ENCODE assay signal across 7 cellular contexts in the genomic region with DNA sequence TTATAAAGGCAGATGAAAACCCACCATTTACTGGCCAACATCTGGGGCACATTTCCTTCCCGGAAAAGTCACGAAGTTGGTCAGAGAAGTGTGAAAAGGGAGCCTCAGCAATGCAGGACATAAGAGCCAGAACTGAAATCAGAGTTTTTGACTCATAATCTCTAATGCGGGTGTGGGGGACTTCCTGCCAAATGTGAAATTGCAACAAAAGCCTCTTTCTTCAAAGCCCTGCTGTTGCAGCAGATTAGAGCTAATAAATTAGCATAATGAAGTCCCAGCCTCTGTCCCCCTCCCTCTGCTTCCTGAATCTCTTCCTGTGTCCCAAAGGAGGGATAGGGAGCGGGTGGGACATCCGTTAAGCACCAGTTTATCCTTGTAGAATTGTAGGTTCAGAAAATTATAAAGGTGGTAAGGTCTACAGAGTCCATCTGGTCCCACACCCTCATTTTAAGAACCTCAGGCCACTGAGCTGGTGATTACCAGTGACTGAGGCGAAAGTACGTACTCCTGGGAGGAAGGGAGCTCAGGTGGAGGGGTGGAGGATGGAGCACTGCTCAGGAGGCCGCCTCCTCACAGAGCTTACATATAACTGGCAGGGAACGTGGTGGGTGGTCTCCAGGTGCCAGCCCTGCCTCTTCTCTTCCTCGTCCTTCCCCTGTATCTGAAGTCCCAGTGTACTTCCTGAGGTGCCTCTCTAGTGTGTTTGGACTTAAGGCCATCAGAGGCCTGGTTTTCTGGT. TPM values are rescaled to one million over a fixed set of nuclear protein-coding genes. Genes with fewer than 3 reads are reported as not detected.
DNase-seq lines count a peak whose midpoint lies in the region; ATAC-seq lines count a peak whose summit lies in the region.

No MANE protein-coding gene starts in this region.

- in situ Hi-C loops in G401 (cut with HindIII; ENCODE audit: low sequenced_read_pairs): no loop called here

- H3K36me3 ChIP-seq in ectodermal cell (ENCODE audit: control insufficient read depth, insufficient read depth, low read length) (no peaks in the 10 kb centered on the region), skeletal muscle tissue (ENCODE audit: control insufficient read depth in 3 of 3, insufficient read depth in 3 of 3, low read length in 3 of 3) (peaks cover 0 to 4% (median 3%) of the 10 kb centered on the region in 3 donors)

- no peak for DNase-seq in G401 (ENCODE audit: low spot score)

- H3K4me1 ChIP-seq in ectodermal cell (ENCODE audit: control insufficient read depth, insufficient read depth, low read length) (peaks cover 17% of the 10 kb centered on the region), skeletal muscle tissue (ENCODE audit: control insufficient read depth in 3 of 3, insufficient read depth in 3 of 3, low read length in 3 of 3) (peaks cover 6 to 44% (median 26%) of the 10 kb centered on the region in 3 donors)

- H3K4me3 ChIP-seq in ectodermal cell (ENCODE audit: insufficient read depth, low read depth, low read length) (no peak overlapping the region), skeletal muscle tissue (ENCODE audit: low read length in 3 of 3) (no peak overlapping the region)

- H3K9me3 ChIP-seq in ectodermal cell (ENCODE audit: control insufficient read depth, low read length) (no peaks in the 10 kb centered on the region), skeletal muscle tissue (ENCODE audit: control insufficient read depth in 3 of 3, low read length in 3 of 3) (no peaks in the 10 kb centered on the region)

- H3K27ac ChIP-seq in ectodermal cell (ENCODE audit: insufficient read depth, low read depth, low read length, poor library complexity, severe bottlenecking) (peak overlapping the region; percentile 22), skeletal muscle tissue (ENCODE audit: low read depth, low read length) (peak overlapping the region; percentile 11)

- ATAC-seq in GM18858 (IDR thresholded peaks at IDR 0.05; ENCODE audit: unreplicated experiment) (peak; percentile 58), HG02885 (IDR thresholded peaks at IDR 0.05; ENCODE audit: poor library complexity, unreplicated experiment) (peak; percentile 74), HG03565 (IDR thresholded peaks at IDR 0.05; ENCODE audit: unreplicated experiment) (no peak), HG03108 (IDR thresholded peaks at IDR 0.05; ENCODE audit: unreplicated experiment) (no peak)

- WGBS in ectodermal cell, 2 experiments: 61 to 68% methylated on average over 10 of the region's 10 CpGs

- no peak overlapping the region for H3K9ac ChIP-seq in skeletal muscle tissue (ENCODE audit: low read depth in 1 of 3, low read length in 3 of 3)

- no peaks in the 10 kb centered on the region for H3K27me3 ChIP-seq in ectodermal cell (ENCODE audit: control insufficient read depth, insufficient read depth, low read length, poor library complexity, severe bottlenecking)
- H3K27me3 ChIP-seq in skeletal muscle tissue (ENCODE audit: control insufficient read depth in 3 of 3, insufficient read depth in 3 of 3, low read length in 3 of 3): no peaks in the 10 kb centered on the region

RNA-seq across cellular contexts. Expression of a gene that starts 35.0 kb away (rescaled TPM):
- polyA plus RNA-seq in ectodermal cell (2013, experiment 1 of 4): 69.5 TPM
- 60.2 TPM for polyA plus RNA-seq in ectodermal cell (2013, experiment 2 of 4)
- 41.4 TPM for polyA plus RNA-seq in ectodermal cell (2013, experiment 3 of 4)
- 50.6 TPM for polyA plus RNA-seq in ectodermal cell (2013, experiment 4 of 4)
- 16.7 TPM for total RNA-seq in skeletal muscle tissue
- total RNA-seq in G401 (2014; rRNA removed; shearing (Covaris generic)): 3.6 and 11.8 TPM in 2 replicates

Comparison
In these comparisons a context has a peak if more than half of its experiments do, and no peak if none do; other contexts are left out.
1. ATAC-seq: peak in GM18858 (single experiment) and HG02885 (single experiment); none in HG03565 (single experiment) and HG03108 (single experiment).